ENCODE assay signal across 19 cellular contexts in the genomic region with DNA sequence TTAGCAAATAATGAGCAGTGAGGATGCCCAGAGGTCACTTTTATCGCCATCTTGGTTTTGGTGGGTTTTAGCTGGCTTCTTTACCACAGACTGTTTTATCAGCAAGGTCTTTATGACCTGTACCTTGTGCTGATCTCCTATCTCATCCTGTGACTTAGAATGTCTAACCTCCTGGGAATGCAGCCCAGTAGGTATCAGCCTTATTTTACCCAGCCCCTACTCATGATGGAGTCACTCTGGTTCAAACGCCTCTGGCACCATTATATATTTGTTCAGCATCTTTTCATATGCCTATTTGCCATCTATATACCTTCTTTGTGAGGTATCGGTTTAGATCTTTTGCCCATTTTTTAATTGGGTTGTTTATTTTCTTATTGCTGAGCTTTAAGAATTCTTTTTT.
"Had no signal": no experiment of that assay in that cellular context is flagged by ENCODE, and none has a peak within 500 bp of the region (broad histone marks: within the 10 kb centered on the region; RNA-seq: fewer than 3 reads in every experiment).

No MANE protein-coding gene starts in this region.

- DNase-seq: KBM-7, MG63, NCI-H1092, NCI-H1436, NCI-H187, NCI-H2029, NCI-H2081 treated with DMSO at 0.1 percent for 48 hours, NCI-H2171, NCI-H226, NCI-H446, NCI-H510A, NCI-H524 treated with DMSO at 0.1 percent for 48 hours, NCI-H69, NCI-H774, SHP77, SJCRH30 had no signal

- ATAC-seq: Panc1, SK-N-SH treated with all-trans-retinoic acid at 6 μM for 48 hours had no signal

- H3K4me1 ChIP-seq: SJCRH30 had no signal

- H3K4me3 ChIP-seq: MG63, SJCRH30 had no signal

- H3K36me3 ChIP-seq: MG63, SJCRH30 had no signal

- H3K27me3 ChIP-seq: MG63, SJCRH30 had no signal

- H3K27ac ChIP-seq: RWPE1, SJCRH30 had no signal
